22 cellular contexts compared by ENCODE assay signal in the genomic region with DNA sequence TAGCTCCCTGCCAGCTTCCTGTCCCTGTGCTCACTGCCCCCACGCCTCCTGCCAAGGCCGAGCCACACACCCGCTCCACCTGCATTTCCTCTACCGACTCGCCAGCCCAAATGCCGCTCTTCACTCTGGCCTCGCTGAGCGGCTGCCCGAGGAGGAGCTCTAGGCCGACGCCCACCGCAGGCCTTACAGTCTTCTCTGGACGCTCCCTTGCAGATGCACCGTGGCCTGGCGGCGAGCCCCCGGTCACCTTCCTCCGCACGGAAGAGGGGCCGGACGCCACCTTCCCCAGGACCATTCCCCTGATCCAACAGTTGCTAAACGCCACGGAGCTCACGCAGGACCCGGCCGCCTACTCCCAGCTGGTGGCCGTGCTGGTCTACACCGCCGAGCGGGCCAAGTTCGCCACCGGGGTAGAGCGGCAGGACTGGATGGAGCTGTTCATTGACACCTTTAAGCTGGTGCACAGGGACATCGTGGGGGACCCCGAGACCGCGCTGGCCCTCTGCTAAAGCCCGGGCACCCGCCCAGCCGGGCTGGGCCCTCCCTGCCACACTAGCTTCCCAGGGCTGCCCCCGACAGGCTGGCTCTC. TPM values are rescaled to one million over a fixed set of nuclear protein-coding genes. Genes with fewer than 3 reads are reported as not detected.
DNase-seq lines count a peak whose midpoint lies in the region; ATAC-seq and TF ChIP-seq lines count a peak whose summit lies in the region.
"Had no signal": no experiment of that assay in that cellular context is flagged by ENCODE, and none has a peak within 500 bp of the region (broad histone marks: within the 10 kb centered on the region; RNA-seq: fewer than 3 reads in every experiment).

No MANE protein-coding gene starts in this region.

- H3K18ac ChIP-seq in neuronal stem cell (ENCODE audit: low read length), result peak overlapping the region; percentile 87

- H3K36me3 Mint-ChIP-seq in natural killer cell treated with Interleukin-12 subunit alpha and Interleukin-12 subunit beta and Interleukin-15 and Interleukin-18, amount 100 ng/mL, for 72 hours, result no peaks in the 10 kb centered on the region
- H3K36me3 Mint-ChIP-seq in natural killer cell, result no peaks in the 10 kb centered on the region
- H3K36me3 Mint-ChIP-seq: activated CD8-positive, alpha-beta memory T cell treated with anti-CD3 and anti-CD28 coated beads, Interleukin-2, amount 10 ng/mL, durations not matched to agents 7 days and 5 days; activated naive CD4-positive, alpha-beta T cell treated with anti-CD3 and anti-CD28 coated beads, Interleukin-2, amount 50 U/mL, for 72 hours; type B pancreatic cell had no signal

- no peak overlapping the region for H4K8ac ChIP-seq in neuronal stem cell (ENCODE audit: low read depth, low read length)

- no peaks in the 10 kb centered on the region for H3K4me1 Mint-ChIP-seq in natural killer cell treated with Interleukin-12 subunit alpha and Interleukin-12 subunit beta and Interleukin-15 and Interleukin-18, amount 100 ng/mL, for 72 hours (ENCODE audit: low read depth in 2 of 2)
- H3K4me1 Mint-ChIP-seq in natural killer cell, result no peaks in the 10 kb centered on the region
- H3K4me1 Mint-ChIP-seq: activated CD8-positive, alpha-beta memory T cell treated with anti-CD3 and anti-CD28 coated beads, Interleukin-2, amount 10 ng/mL, durations not matched to agents 7 days and 5 days; stimulated activated naive CD8-positive, alpha-beta T cell treated with anti-CD3 and anti-CD28 coated beads, Interleukin-15, amount 100 ng/mL, for 72 hours had no signal

- intact Hi-C loops in natural killer cell (cut with micrococcal nuclease), result no loop called here
- intact Hi-C loops in gastrocnemius medialis (cut with DNase I; ENCODE audit: low total_unique reads), result no loop called here

- TF ChIP-seq POLR2A in gastrocnemius medialis (IDR thresholded peaks at IDR 0.05), result no peak

- H3K27me3 ChIP-seq in neuronal stem cell (ENCODE audit: control insufficient read depth in 3 of 3, insufficient read depth in 3 of 3, low read depth in 1 of 3, low read length in 3 of 3), result no peaks in the 10 kb centered on the region
- H3K27me3 ChIP-seq in gastrocnemius medialis, result no peaks in the 10 kb centered on the region

- H2BK12ac ChIP-seq in neuronal stem cell (ENCODE audit: low read length), result peak overlapping the region; percentile 73

- no peak overlapping the region for H3K27ac Mint-ChIP-seq in natural killer cell treated with Interleukin-12 subunit alpha and Interleukin-12 subunit beta and Interleukin-15 and Interleukin-18, amount 100 ng/mL, for 72 hours
- H3K27ac Mint-ChIP-seq in natural killer cell, result no peak overlapping the region
- H3K27ac Mint-ChIP-seq: activated CD8-positive, alpha-beta memory T cell treated with anti-CD3 and anti-CD28 coated beads, Interleukin-2, amount 10 ng/mL, durations not matched to agents 7 days and 5 days had no signal

- no CpG with 5 or more reads among the region's 41 CpGs for WGBS in neuronal stem cell (ENCODE audit: extremely low coverage in 2 of 2, insufficient read length in 2 of 2, insufficient replicate concordance in 1 of 2), 2 donors

- H3K9me3 ChIP-seq in neuronal stem cell (replicated peaks in 1 of 2; ENCODE audit: control insufficient read depth in 2 of 2, insufficient read depth in 1 of 2, low read depth in 1 of 2, low read length in 2 of 2) (no peaks in the 10 kb centered on the region), gastrocnemius medialis (no peaks in the 10 kb centered on the region)

- no peak overlapping the region for H2AFZ ChIP-seq in neuronal stem cell (ENCODE audit: low read length)

- peak overlapping the region; percentile 71 for H3K14ac ChIP-seq in neuronal stem cell (ENCODE audit: low read length)

- H3K4ac ChIP-seq in neuronal stem cell (ENCODE audit: low read length), result no peak overlapping the region

- no peaks in the 10 kb centered on the region for H3K9me3 Mint-ChIP-seq in natural killer cell treated with Interleukin-12 subunit alpha and Interleukin-12 subunit beta and Interleukin-15 and Interleukin-18, amount 100 ng/mL, for 72 hours
- no peaks in the 10 kb centered on the region for H3K9me3 Mint-ChIP-seq in natural killer cell
- H3K9me3 Mint-ChIP-seq: activated naive CD4-positive, alpha-beta T cell treated with anti-CD3 and anti-CD28 coated beads, Interleukin-2, amount 50 U/mL, for 72 hours; type B pancreatic cell had no signal

- DNase-seq in natural killer cell treated with Interleukin-12 subunit alpha and Interleukin-12 subunit beta and Interleukin-15 and Interleukin-18, amount 100 ng/mL, for 72 hours (ENCODE audit: low spot score), result peak; percentile 44
- DNase-seq in natural killer cell (no peak), iPS-NIHi11 (ENCODE audit: low spot score) (peak; percentile 54), neuronal stem cell (ENCODE audit: low spot score) (no peak), gastrocnemius medialis (no peak)
- DNase-seq: 8988T; activated CD4-positive, alpha-beta T cell treated with anti-CD3 and anti-CD28 coated beads for 4 hours; activated CD8-positive, alpha-beta memory T cell treated with anti-CD3 and anti-CD28 coated beads, Interleukin-2, amount 10 ng/mL, durations not matched to agents 7 days and 5 days; cerebellar nuclear complex; DND-41; erythroblast; H7; NCI-H1417 treated with DMSO at 0.1 percent for 48 hours; NCI-H526 treated with DMSO at 0.1 percent for 48 hours; stimulated activated CD4-positive, alpha-beta T cell treated with anti-CD3 and anti-CD28 coated beads, Interleukin-4, amount 100 ng/mL, for 24 hours; stimulated activated naive CD8-positive, alpha-beta T cell treated with anti-CD3 and anti-CD28 coated beads, Interleukin-15, amount 100 ng/mL, for 72 hours had no signal

- no peak overlapping the region for H3K27ac ChIP-seq in neuronal stem cell (replicated peaks; ENCODE audit: low read length)
- H3K27ac ChIP-seq in gastrocnemius medialis, result no peak overlapping the region

- peak overlapping the region; percentile 6 for H2BK5ac ChIP-seq in neuronal stem cell (ENCODE audit: low read length)

- H3K79me1 ChIP-seq in neuronal stem cell (ENCODE audit: low read depth, low read length), result no peaks in the 10 kb centered on the region

- H3K4me1 ChIP-seq in neuronal stem cell (ENCODE audit: control insufficient read depth in 2 of 2, insufficient read depth in 1 of 2, low read depth in 1 of 2, low read length in 2 of 2), result peaks cover 0 to 9% of the 10 kb centered on the region in 2 donors
- H3K4me1 ChIP-seq in gastrocnemius medialis, result no peaks in the 10 kb centered on the region

- H3K27me3 Mint-ChIP-seq in natural killer cell treated with Interleukin-12 subunit alpha and Interleukin-12 subunit beta and Interleukin-15 and Interleukin-18, amount 100 ng/mL, for 72 hours, result no peaks in the 10 kb centered on the region
- H3K27me3 Mint-ChIP-seq in natural killer cell (ENCODE audit: low read depth in 2 of 2), result no peaks in the 10 kb centered on the region
- H3K27me3 Mint-ChIP-seq: activated CD8-positive, alpha-beta memory T cell treated with anti-CD3 and anti-CD28 coated beads, Interleukin-2, amount 10 ng/mL, durations not matched to agents 7 days and 5 days; stimulated activated naive CD8-positive, alpha-beta T cell treated with anti-CD3 and anti-CD28 coated beads, Interleukin-15, amount 100 ng/mL, for 72 hours; type B pancreatic cell had no signal

- no peak overlapping the region for H4K91ac ChIP-seq in neuronal stem cell (ENCODE audit: low read depth, low read length, poor library complexity)

- H2AK5ac ChIP-seq in neuronal stem cell (ENCODE audit: low read depth, low read length), result peak overlapping the region; percentile 93

- H3K36me3 ChIP-seq in neuronal stem cell (replicated peaks in 1 of 2; ENCODE audit: control insufficient read depth in 2 of 2, insufficient read depth in 2 of 2, low read length in 2 of 2), result no peaks in the 10 kb centered on the region
- H3K36me3 ChIP-seq in gastrocnemius medialis, result no peaks in the 10 kb centered on the region

- H2BK15ac ChIP-seq in neuronal stem cell (ENCODE audit: low read length), result peak overlapping the region; percentile 95

- H3K4me3 ChIP-seq in neuronal stem cell (ENCODE audit: low read length in 2 of 2), result no peak overlapping the region
- no peak overlapping the region for H3K4me3 ChIP-seq in gastrocnemius medialis
- H3K4me3 ChIP-seq: lung had no signal

- in situ Hi-C loops in gastrocnemius medialis (cut with MboI; ENCODE audit: low sequenced_read_pairs in 4 of 4), result no loop called here

- H3K23ac ChIP-seq in neuronal stem cell (ENCODE audit: low read depth, low read length, poor library complexity), result peak overlapping the region; percentile 60

- ATAC-seq in natural killer cell treated with Interleukin-12 subunit alpha and Interleukin-12 subunit beta and Interleukin-15 and Interleukin-18, amount 100 ng/mL, for 72 hours, result no peak
- ATAC-seq in natural killer cell, result no peak
- ATAC-seq in GM21390 (IDR thresholded peaks at IDR 0.05; ENCODE audit: unreplicated experiment), result no peak
- no peak for ATAC-seq in GM19397 (IDR thresholded peaks at IDR 0.05; ENCODE audit: unreplicated experiment)
- no peak for ATAC-seq in gastrocnemius medialis
- ATAC-seq in HG03432 (IDR thresholded peaks at IDR 0.05; ENCODE audit: unreplicated experiment), result no peak
- ATAC-seq: activated CD8-positive, alpha-beta memory T cell treated with anti-CD3 and anti-CD28 coated beads, Interleukin-2, amount 10 ng/mL, durations not matched to agents 7 days and 5 days; activated naive CD4-positive, alpha-beta T cell treated with anti-CD3 and anti-CD28 coated beads, Interleukin-2, amount 50 U/mL, for 72 hours; stimulated activated naive CD8-positive, alpha-beta T cell treated with anti-CD3 and anti-CD28 coated beads, Interleukin-15, amount 100 ng/mL, for 72 hours had no signal

- TF ChIP-seq CTCF in natural killer cell (IDR thresholded peaks at IDR 0.05) (no peak), gastrocnemius medialis (IDR thresholded peaks at IDR 0.05 in 4 of 5, conservative IDR thresholded peaks at IDR 0.05 in 1 of 5) (no peak)

- no peak overlapping the region for H3K4me3 Mint-ChIP-seq in natural killer cell treated with Interleukin-12 subunit alpha and Interleukin-12 subunit beta and Interleukin-15 and Interleukin-18, amount 100 ng/mL, for 72 hours
- no peak overlapping the region for H3K4me3 Mint-ChIP-seq in natural killer cell
- H3K4me3 Mint-ChIP-seq: activated CD8-positive, alpha-beta memory T cell treated with anti-CD3 and anti-CD28 coated beads, Interleukin-2, amount 10 ng/mL, durations not matched to agents 7 days and 5 days; stimulated activated naive CD8-positive, alpha-beta T cell treated with anti-CD3 and anti-CD28 coated beads, Interleukin-15, amount 100 ng/mL, for 72 hours; type B pancreatic cell had no signal

- no peak overlapping the region for H3K4me2 ChIP-seq in neuronal stem cell (ENCODE audit: insufficient read depth, low read length, poor library complexity, severe bottlenecking)

- no peak overlapping the region for H2BK120ac ChIP-seq in neuronal stem cell (ENCODE audit: low read depth, low read length)

- peak overlapping the region; percentile 21 for H3K9ac ChIP-seq in neuronal stem cell (ENCODE audit: low read depth, low read length, poor library complexity)

RNA-seq across cellular contexts. Expression of a gene that starts 26.3 kb away (rescaled TPM):
- not detected for total RNA-seq in natural killer cell treated with Interleukin-12 subunit alpha and Interleukin-12 subunit beta and Interleukin-15 and Interleukin-18, amount 100 ng/mL, for 72 hours
- total RNA-seq in natural killer cell (under 1 TPM in 1 of 3 donors, not detected in 2; 0.34 TPM), gastrocnemius medialis (under 1 TPM in 2 of 4 donors, not detected in 2; 0.33 to 0.95 TPM)
- 2.1 TPM for polyA plus RNA-seq in neuronal stem cell (2013, experiment 1 of 2)
- polyA plus RNA-seq in neuronal stem cell (2013, experiment 2 of 2), result 2.0 TPM
- total RNA-seq: activated CD8-positive, alpha-beta memory T cell treated with anti-CD3 and anti-CD28 coated beads, Interleukin-2, amount 10 ng/mL, durations not matched to agents 7 days and 5 days; H7 had no signal

RNA-seq across cellular contexts. Expression of a gene that starts 31.2 kb away (rescaled TPM):
- total RNA-seq in natural killer cell treated with Interleukin-12 subunit alpha and Interleukin-12 subunit beta and Interleukin-15 and Interleukin-18, amount 100 ng/mL, for 72 hours, result 1 to 10 TPM in 1 of 2 donors, under 1 TPM in 1; 0.88 to 4.2 TPM
- 100 to 1,000 TPM in 1 of 3 donors, 10 to 100 TPM in 2; 93.9 to 110 (median 97.2) TPM for total RNA-seq in natural killer cell
- 19.3 TPM for polyA plus RNA-seq in neuronal stem cell (2013, experiment 1 of 2)
- 19.1 TPM for polyA plus RNA-seq in neuronal stem cell (2013, experiment 2 of 2)
- 100 to 1,000 TPM in 2 of 4 donors, 10 to 100 TPM in 2; 44.0 to 141 (median 88.4) TPM for total RNA-seq in gastrocnemius medialis

RNA-seq across cellular contexts. Expression of a gene that starts 55.2 kb away (rescaled TPM):
- total RNA-seq in natural killer cell treated with Interleukin-12 subunit alpha and Interleukin-12 subunit beta and Interleukin-15 and Interleukin-18, amount 100 ng/mL, for 72 hours, result 1 to 10 TPM in 1 of 2 donors, not detected in 1; 5.0 TPM
- total RNA-seq in natural killer cell, result 1 to 10 TPM in 2 of 3 donors, under 1 TPM in 1; 0.18 to 4.0 (median 2.7) TPM
- 38.2 TPM for polyA plus RNA-seq in neuronal stem cell (2013, experiment 1 of 2)
- 37.5 TPM for polyA plus RNA-seq in neuronal stem cell (2013, experiment 2 of 2)
- 10 to 100 TPM in 1 of 4 donors, 1 to 10 TPM in 3; 1.5 to 11.9 (median 3.0) TPM for total RNA-seq in gastrocnemius medialis

Comparison
In these comparisons a context has a peak if more than half of its experiments do, and no peak if none do; other contexts are left out.
1. DNase-seq: peak in natural killer cell treated with Interleukin-12 subunit alpha and Interleukin-12 subunit beta and Interleukin-15 and Interleukin-18, amount 100 ng/mL, for 72 hours (single experiment) and iPS-NIHi11 (single experiment); none in natural killer cell (single experiment), neuronal stem cell (single experiment) and gastrocnemius medialis (0 of 2).
2. RNA of a gene that starts 31.2 kb away (total RNA-seq): 44.0 to 141 TPM in gastrocnemius medialis and 93.9 to 110 TPM in natural killer cell; 0.88 to 4.2 TPM in natural killer cell treated with Interleukin-12 subunit alpha and Interleukin-12 subunit beta and Interleukin-15 and Interleukin-18, amount 100 ng/mL, for 72 hours; every median in the first group is over 4 times any median in the second.